10 cellular contexts compared by ENCODE assay signal in the genomic region with DNA sequence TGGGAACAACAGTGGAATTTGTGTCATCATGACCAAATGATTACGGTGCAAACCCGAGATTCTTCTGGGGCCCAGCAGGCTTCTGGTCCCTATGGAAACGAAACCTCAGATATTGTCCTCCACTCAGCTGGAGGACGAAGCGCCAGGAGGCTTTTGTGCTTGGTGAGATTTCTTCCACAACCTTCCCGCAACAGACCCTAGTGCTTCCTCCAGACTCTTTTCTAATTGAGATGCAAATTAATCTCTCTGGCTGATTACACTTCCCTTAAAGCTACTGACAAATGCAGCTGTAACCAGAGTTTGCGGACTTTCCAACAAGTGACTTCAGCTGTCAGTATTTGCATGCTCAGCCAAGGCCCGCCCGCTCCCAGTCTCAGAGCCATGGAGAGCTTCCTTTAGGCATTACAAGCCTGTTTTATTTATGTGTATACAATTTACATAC.
DNase-seq lines count a peak whose midpoint lies in the region; ATAC-seq and TF ChIP-seq lines count a peak whose summit lies in the region.
"Had no signal": no experiment of that assay in that cellular context is flagged by ENCODE, and none has a peak within 500 bp of the region (broad histone marks: within the 10 kb centered on the region; RNA-seq: fewer than 3 reads in every experiment).

No MANE protein-coding gene starts in this region.

- peaks cover 6% of the 10 kb centered on the region for H3K36me3 Mint-ChIP-seq in nephron (ENCODE audit: low read depth)
- H3K36me3 Mint-ChIP-seq in activated naive CD4-positive, alpha-beta T cell treated with anti-CD3 and anti-CD28 coated beads, Interleukin-2, amount 50 U/mL, for 72 hours, result peaks cover 0 to 11% of the 10 kb centered on the region in 2 donors

- H3K27ac ChIP-seq in upper lobe of right lung, result no peak overlapping the region

- no peak for DNase-seq in activated naive CD4-positive, alpha-beta T cell treated with anti-CD3 and anti-CD28 coated beads, Interleukin-2, amount 50 U/mL, for 72 hours (ENCODE audit: low spot score in 2 of 2)
- no peak for DNase-seq in COLO829 (ENCODE audit: low spot score)
- DNase-seq in SW480 (ENCODE audit: low spot score), result no peak
- DNase-seq in upper lobe of right lung, result no peak
- DNase-seq: activated CD4-positive, alpha-beta memory T cell treated with anti-CD3 and anti-CD28 coated beads for 36 hours; nephron progenitor cell had no signal

- H3K27me3 ChIP-seq in upper lobe of right lung, result no peaks in the 10 kb centered on the region

- peaks cover 4% of the 10 kb centered on the region for H3K27me3 Mint-ChIP-seq in nephron (ENCODE audit: low read depth)
- H3K27me3 Mint-ChIP-seq: activated CD4-positive, alpha-beta memory T cell treated with anti-CD3 and anti-CD28 coated beads for 36 hours had no signal

- no peak overlapping the region for H3K4me3 ChIP-seq in upper lobe of right lung

- H3K9me3 Mint-ChIP-seq in nephron, result no peaks in the 10 kb centered on the region
- no peaks in the 10 kb centered on the region for H3K9me3 Mint-ChIP-seq in activated naive CD4-positive, alpha-beta T cell treated with anti-CD3 and anti-CD28 coated beads, Interleukin-2, amount 50 U/mL, for 72 hours
- H3K9me3 Mint-ChIP-seq: activated CD4-positive, alpha-beta memory T cell treated with anti-CD3 and anti-CD28 coated beads for 36 hours; nephron progenitor cell had no signal

- peaks cover 21% of the 10 kb centered on the region for H3K36me3 ChIP-seq in upper lobe of right lung

- intact Hi-C loops in upper lobe of right lung (cut with DNase I), result no loop called here

- peak overlapping the region in 2 of 3 experiments; percentile 16 to 32 for H3K27ac Mint-ChIP-seq in nephron
- no peak overlapping the region for H3K27ac Mint-ChIP-seq in activated naive CD4-positive, alpha-beta T cell treated with anti-CD3 and anti-CD28 coated beads, Interleukin-2, amount 50 U/mL, for 72 hours
- H3K27ac Mint-ChIP-seq: activated CD4-positive, alpha-beta memory T cell treated with anti-CD3 and anti-CD28 coated beads for 36 hours; nephron progenitor cell had no signal

- H3K9me3 ChIP-seq in upper lobe of right lung, result no peaks in the 10 kb centered on the region

- TF ChIP-seq POLR2A in Raji (IDR thresholded peaks at IDR 0.05; ENCODE audit: insufficient read depth, low read depth, low read length), result 0 out of 2 replicates have a peak, but pooled peaks have one; percentile 19

- ATAC-seq in GM18867 (IDR thresholded peaks at IDR 0.05; ENCODE audit: unreplicated experiment) (peak; percentile 46), HG02840 (IDR thresholded peaks at IDR 0.05; ENCODE audit: low FRiP score, unreplicated experiment) (peak; percentile 59), upper lobe of right lung (no peak)
- no peak for ATAC-seq in activated naive CD4-positive, alpha-beta T cell treated with anti-CD3 and anti-CD28 coated beads, Interleukin-2, amount 50 U/mL, for 72 hours

- H3K4me1 Mint-ChIP-seq in nephron, result peaks cover 34% of the 10 kb centered on the region

- H3K4me3 Mint-ChIP-seq in nephron, result no peak overlapping the region
- H3K4me3 Mint-ChIP-seq: activated CD4-positive, alpha-beta memory T cell treated with anti-CD3 and anti-CD28 coated beads for 36 hours; nephron progenitor cell had no signal

- TF ChIP-seq CTCF in nephron (IDR thresholded peaks at IDR 0.05; ENCODE audit: unreplicated experiment in 3 of 3), result no peak
- no peak for TF ChIP-seq CTCF in upper lobe of right lung (IDR thresholded peaks at IDR 0.05)

- H3K4me1 ChIP-seq in upper lobe of right lung, result no peaks in the 10 kb centered on the region

Comparison
In these comparisons a context has a peak if more than half of its experiments do, and no peak if none do; other contexts are left out.
1. ATAC-seq: peak in GM18867 (single experiment) and HG02840 (single experiment); none in activated naive CD4-positive, alpha-beta T cell treated with anti-CD3 and anti-CD28 coated beads, Interleukin-2, amount 50 U/mL, for 72 hours (0 of 2) and upper lobe of right lung (single experiment).
2. H3K27ac Mint-ChIP-seq: peak in nephron (2 of 3); none in activated naive CD4-positive, alpha-beta T cell treated with anti-CD3 and anti-CD28 coated beads, Interleukin-2, amount 50 U/mL, for 72 hours (0 of 2).